8 cellular contexts compared by ENCODE assay signal in genomic region chr3:112979244-112979832, GRCh38. TPM values are rescaled to one million over a fixed set of nuclear protein-coding genes. Genes with fewer than 3 reads are reported as not detected.
DNase-seq lines count a peak whose midpoint lies in the region; ATAC-seq and TF ChIP-seq lines count a peak whose summit lies in the region.

No MANE protein-coding gene starts in this region.

- no peak overlapping the region for H4K91ac ChIP-seq in H9 (ENCODE audit: insufficient read length, low read depth, low read length)

- H3K4me3 Mint-ChIP-seq in CD4-positive, alpha-beta T cell: peak overlapping the region; percentile 1
- H3K4me3 Mint-ChIP-seq in H9: no peak overlapping the region

- no peaks in the 10 kb centered on the region for H3K79me2 ChIP-seq in H9 (ENCODE audit: insufficient read depth, low read length)

- H3T11ph ChIP-seq in H9 (ENCODE audit: low read length): no peak overlapping the region

- H3K36me3 Mint-ChIP-seq in CD4-positive, alpha-beta T cell (ENCODE audit: low read depth): peaks cover 5% of the 10 kb centered on the region
- no peaks in the 10 kb centered on the region for H3K36me3 Mint-ChIP-seq in H9 (ENCODE audit: insufficient read depth in 1 of 3, low read depth in 3 of 3)

- H3K23me2 ChIP-seq in H9 (ENCODE audit: insufficient read length, low read depth, low read length, poor library complexity, severe bottlenecking): no peaks in the 10 kb centered on the region

- no peak overlapping the region for H4K8ac ChIP-seq in H9 (replicated peaks; ENCODE audit: insufficient read length, low read depth, low read length)

- H3K27ac ChIP-seq in CD4-positive, alpha-beta T cell (ENCODE audit: low read depth, low read length): no peak overlapping the region
- no peak overlapping the region for H3K27ac ChIP-seq in H9 (ENCODE audit: insufficient read length, low read depth, low read length)

- H3K4me1 Mint-ChIP-seq in CD4-positive, alpha-beta T cell (ENCODE audit: low read depth): peaks cover 73% of the 10 kb centered on the region
- H3K4me1 Mint-ChIP-seq in H9: peaks cover 0 to 3% of the 10 kb centered on the region in 2 experiments; a peak in 1 of 4 replicates

- H2BK12ac ChIP-seq in H9 (ENCODE audit: insufficient read length, low read depth, low read length): no peak overlapping the region

- no peak overlapping the region for H3K56ac ChIP-seq in H9 (ENCODE audit: insufficient read length, low read depth, low read length)

- H3K4ac ChIP-seq in H9 (ENCODE audit: low read depth, low read length): no peak overlapping the region

- H3K4me2 ChIP-seq in H9 (ENCODE audit: insufficient read depth, insufficient read length, low read length): no peak overlapping the region

- peak overlapping the region; percentile 6 for H3K27ac Mint-ChIP-seq in CD4-positive, alpha-beta T cell
- no peak overlapping the region for H3K27ac Mint-ChIP-seq in H9

- no peak overlapping the region for H2BK20ac ChIP-seq in H9 (ENCODE audit: low read depth, low read length, poor library complexity, severe bottlenecking)

- no CpG with 5 or more reads among the region's 1 CpG for WGBS in H9 (ENCODE audit: extremely low coverage, insufficient read length, low lambda C conversion rate)

- no peaks in the 10 kb centered on the region for H3K27me3 Mint-ChIP-seq in CD4-positive, alpha-beta T cell
- no peaks in the 10 kb centered on the region for H3K27me3 Mint-ChIP-seq in H9 (ENCODE audit: low read depth)

- H4K5ac ChIP-seq in H9 (ENCODE audit: insufficient read length, low read depth, low read length): no peak overlapping the region

- H2AFZ ChIP-seq in H9 (ENCODE audit: low read length): no peak overlapping the region

- H3K9ac ChIP-seq in H9 (ENCODE audit: extremely low read depth, insufficient read length, low read length): no peak overlapping the region

- no peak for DNase-seq in CD4-positive, alpha-beta T cell
- no peak for DNase-seq in H9
- DNase-seq in RPMI8226: peak; percentile 57
- DNase-seq in fibroblast of mammary gland (ENCODE audit: low read depth): peak; percentile 49
- peak; percentile 35 for DNase-seq in retina
- DNase-seq in middle frontal gyrus (ENCODE audit: extremely low spot score, low spot score): no peak

- no peak overlapping the region for H2BK15ac ChIP-seq in H9 (ENCODE audit: low read depth, low read length)

- no peaks in the 10 kb centered on the region for H3K9me3 Mint-ChIP-seq in CD4-positive, alpha-beta T cell
- no peaks in the 10 kb centered on the region for H3K9me3 Mint-ChIP-seq in H9

- intact Hi-C loops in CD4-positive, alpha-beta T cell (cut with DNase I, micrococcal nuclease): loop anchor here (1.0 to 10.0 kb wide), 5 partner anchors 37 to 415 kb away; partner anchors contain the start of genes ATG3 (in 1 of the 2) and SLC35A5 (in 1 of the 2)

- H3K27me3 ChIP-seq in CD4-positive, alpha-beta T cell (ENCODE audit: control insufficient read depth, insufficient read depth, low read length): no peaks in the 10 kb centered on the region
- no peaks in the 10 kb centered on the region for H3K27me3 ChIP-seq in H9 (ENCODE audit: insufficient read depth, low read length)

- no peak overlapping the region for H2AK5ac ChIP-seq in H9 (ENCODE audit: insufficient read length, low read length)

- H3K23ac ChIP-seq in H9 (ENCODE audit: insufficient read length, low read depth, low read length): no peak overlapping the region

- no peaks in the 10 kb centered on the region for H4K20me1 ChIP-seq in H9 (ENCODE audit: control insufficient read depth, insufficient read depth, insufficient read length)

- H3K14ac ChIP-seq in H9 (ENCODE audit: insufficient read depth, low read length): no peak overlapping the region

- no peak overlapping the region for H3K4me3 ChIP-seq in fibroblast of mammary gland (ENCODE audit: control insufficient read depth, low read depth, low read length)

- H3K9me3 ChIP-seq in CD4-positive, alpha-beta T cell (ENCODE audit: control insufficient read depth, low read length): no peaks in the 10 kb centered on the region
- no peaks in the 10 kb centered on the region for H3K9me3 ChIP-seq in H9 (ENCODE audit: control insufficient read depth, low read depth, low read length)

- H3K18ac ChIP-seq in H9 (ENCODE audit: insufficient read length, low read depth, low read length): no peak overlapping the region

- POLR2A ChIA-PET in CD4-positive, alpha-beta T cell (lab: Charles Lee): interaction anchor here (0.7 to 2.1 kb wide), 11 partner anchors 24 to 654 kb away, joined by 3 to 8 read pairs (median 3); no protein-coding TSS in a partner anchor

- no peaks in the 10 kb centered on the region for H3K4me1 ChIP-seq in H9 (ENCODE audit: insufficient read depth, low read length)

- TF ChIP-seq CTCF in CD4-positive, alpha-beta T cell (IDR thresholded peaks at IDR 0.05): peak; percentile 94
- peak; percentile 83 for TF ChIP-seq CTCF in H9 (conservative IDR thresholded peaks at IDR 0.05)
- TF ChIP-seq CTCF in fibroblast of mammary gland (conservative IDR thresholded peaks at IDR 0.05; ENCODE audit: control insufficient read depth, insufficient read depth, low read depth, low read length): peak; percentile 58

- H2BK5ac ChIP-seq in H9 (ENCODE audit: insufficient read length, low read length): no peak overlapping the region

- ATAC-seq in CD4-positive, alpha-beta T cell (ENCODE audit: poor library complexity): no peak
- no peak for ATAC-seq in HG02571 (IDR thresholded peaks at IDR 0.05; ENCODE audit: unreplicated experiment)
- ATAC-seq in GM21825 (IDR thresholded peaks at IDR 0.05; ENCODE audit: unreplicated experiment): no peak

- no peak overlapping the region for H2BK120ac ChIP-seq in H9 (ENCODE audit: low read depth, low read length, poor library complexity, severe bottlenecking)

- H3K79me1 ChIP-seq in H9 (ENCODE audit: insufficient read depth, low read depth, low read length, poor library complexity, severe bottlenecking): no peaks in the 10 kb centered on the region

- CTCF ChIA-PET in CD4-positive, alpha-beta T cell (lab: Charles Lee): interaction anchor here (0.6 to 3.1 kb wide), 22 partner anchors 11 to 417 kb away, joined by 3 to 32 read pairs (median 4); partner anchors contain the start of genes ATG3, GTPBP8 and SLC35A5

RNA-seq across cellular contexts. Expression of gene CD200R1, which starts 4.4 kb away (rescaled TPM):
- total RNA-seq in CD4-positive, alpha-beta T cell: 1 to 10 TPM; 4.0 to 4.7 TPM
- not detected in 2 replicates for total RNA-seq in H9 (2021)

RNA-seq across cellular contexts. Expression of gene GTPBP8, which starts 11.4 kb away (rescaled TPM):
- 10 to 100 TPM; 27.0 to 30.3 TPM for total RNA-seq in CD4-positive, alpha-beta T cell
- total RNA-seq in H9 (2021): 29.8 and 31.1 TPM in 2 replicates

Comparison
In these comparisons a context has a peak if more than half of its experiments do, and no peak if none do; other contexts are left out.
1. DNase-seq: peak in RPMI8226 (single experiment), fibroblast of mammary gland (single experiment) and retina (single experiment); none in CD4-positive, alpha-beta T cell (0 of 10), H9 (single experiment) and middle frontal gyrus (single experiment).
2. Peak in every context shown above with its lines, with median percentiles within 50 percentile points of each other: CTCF ChIP-seq.